In the genomic region with DNA sequence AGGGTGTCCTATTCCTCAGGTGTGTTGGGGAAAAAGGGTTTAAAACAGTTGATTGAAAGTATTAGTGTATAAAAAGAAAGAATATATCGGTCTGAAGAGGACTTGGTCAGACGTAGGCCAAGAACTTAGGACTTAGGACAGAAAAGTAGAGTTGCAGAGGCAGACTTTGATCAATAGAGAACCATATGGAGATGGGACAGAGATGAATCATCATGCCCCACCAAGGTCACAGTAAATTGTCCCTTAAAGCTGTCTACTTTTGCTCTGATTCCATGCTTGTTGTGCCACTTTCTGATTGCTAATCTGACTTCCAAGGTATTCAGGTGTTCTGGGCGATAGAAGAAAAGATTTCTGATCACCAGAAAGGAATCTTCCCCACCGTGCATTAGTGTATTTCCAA, we compare ENCODE assay signal across 8 cellular contexts.
"Had no signal": no experiment of that assay in that cellular context is flagged by ENCODE, and none has a peak within 500 bp of the region (broad histone marks: within the 10 kb centered on the region; RNA-seq: fewer than 3 reads in every experiment).

No MANE protein-coding gene starts in this region.

- ATAC-seq: GM12878 had no signal

- FAIRE-seq: G401.6, GM12878, GM12891, GM12892, GM18507, GM19239 had no signal

- DNase-seq: GDM1, GF-D8 had no signal

- H3K4me3 ChIP-seq: GM12878 had no signal
